ENCODE assay signal across 22 cellular contexts in genomic region chr1:216535059-216535458, GRCh38.
DNase-seq lines count a peak whose midpoint lies in the region; ATAC-seq and TF ChIP-seq lines count a peak whose summit lies in the region.
"Had no signal": no experiment of that assay in that cellular context is flagged by ENCODE, and none has a peak within 500 bp of the region (broad histone marks: within the 10 kb centered on the region; RNA-seq: fewer than 3 reads in every experiment).

No MANE protein-coding gene starts in this region.

- ATAC-seq in heart left ventricle = no peak
- ATAC-seq: PC-3 had no signal

- DNase-seq in SIG-M5 treated with dmso at 0.1 percent for 504 hours (lab: John Stamatoyannopoulos, UW; ENCODE audit: unreplicated experiment) (peak; percentile 1), SIG-M5 (lab: John Stamatoyannopoulos, UW) (no peak), adipocyte (ENCODE audit: low read depth) (peak; percentile 50), fibroblast of mammary gland (ENCODE audit: low read depth) (peak; percentile 2), skeletal muscle cell (ENCODE audit: low read depth) (peak; percentile 9), heart left ventricle (no peak), glomerular visceral epithelial cell (ENCODE audit: extremely low spot score) (no peak), NCI-H226 (no peak)
- DNase-seq: GM23248, H7, KBM-7, MV-4-11, NCI-H1105, NCI-H1436 treated with DMSO at 0.1 percent for 48 hours, NCI-H187 treated with DMSO at 0.1 percent for 48 hours, NCI-H2171 treated with DMSO at 0.1 percent for 48 hours, NCI-H524, NCI-H774, PC-3 had no signal

- H3K27me3 ChIP-seq in adipocyte (replicated peaks; ENCODE audit: control insufficient read depth, insufficient read depth, low read length) = no peaks in the 10 kb centered on the region
- no peaks in the 10 kb centered on the region for H3K27me3 ChIP-seq in heart left ventricle

- TF ChIP-seq CTCF in fibroblast of mammary gland (conservative IDR thresholded peaks at IDR 0.05; ENCODE audit: control insufficient read depth, insufficient read depth, low read depth, low read length) = no peak
- TF ChIP-seq CTCF in heart left ventricle (IDR thresholded peaks at IDR 0.05) = no peak

- intact Hi-C loops in heart left ventricle (cut with DNase I) = no loop called here

- no peak overlapping the region for H3K9ac ChIP-seq in adipocyte (ENCODE audit: low read length)
- H3K9ac ChIP-seq: GM23248 had no signal

- 52 to 68% (median 57%) methylated on average over 1 of the region's 1 CpG for WGBS in heart left ventricle, 4 donors

- peaks cover 8% of the 10 kb centered on the region for H3K4me1 ChIP-seq in adipocyte (ENCODE audit: control insufficient read depth, insufficient read depth, low read length)
- H3K4me1 ChIP-seq in heart left ventricle = peaks cover 0 to 6% (median 0%) of the 10 kb centered on the region in 12 donors
- H3K4me1 ChIP-seq: SJSA1 had no signal

- H3K27ac ChIP-seq in heart left ventricle = no peak overlapping the region
- H3K27ac ChIP-seq: 22Rv1, GM23248, HL-60, SJSA1 had no signal

- H3K36me3 ChIP-seq in adipocyte (ENCODE audit: control insufficient read depth, insufficient read depth, low read length, severe bottlenecking) = no peaks in the 10 kb centered on the region
- no peaks in the 10 kb centered on the region for H3K36me3 ChIP-seq in heart left ventricle
- H3K36me3 ChIP-seq: SJSA1 had no signal

- no peak overlapping the region for H3K4me3 ChIP-seq in adipocyte (ENCODE audit: low read length)
- no peak overlapping the region for H3K4me3 ChIP-seq in fibroblast of mammary gland (ENCODE audit: control insufficient read depth, low read depth, low read length)
- H3K4me3 ChIP-seq in skeletal muscle cell (ENCODE audit: low read depth, low read length) = no peak overlapping the region
- no peak overlapping the region for H3K4me3 ChIP-seq in heart left ventricle
- H3K4me3 ChIP-seq: GM23248, SJSA1 had no signal

- no peak for TF ChIP-seq POLR2A in heart left ventricle (IDR thresholded peaks at IDR 0.05)

- no peaks in the 10 kb centered on the region for H3K9me3 ChIP-seq in adipocyte (ENCODE audit: control insufficient read depth, low read length)
- no peaks in the 10 kb centered on the region for H3K9me3 ChIP-seq in heart left ventricle
- H3K9me3 ChIP-seq: SJSA1 had no signal

Comparison
In these comparisons a context has a peak if more than half of its experiments do, and no peak if none do; other contexts are left out.
1. DNase-seq: peak in SIG-M5 treated with dmso at 0.1 percent for 504 hours (single experiment), adipocyte (single experiment), fibroblast of mammary gland (single experiment) and skeletal muscle cell (single experiment); none in SIG-M5 (single experiment), heart left ventricle (0 of 5), glomerular visceral epithelial cell (single experiment) and NCI-H226 (single experiment).